In the genomic region with DNA sequence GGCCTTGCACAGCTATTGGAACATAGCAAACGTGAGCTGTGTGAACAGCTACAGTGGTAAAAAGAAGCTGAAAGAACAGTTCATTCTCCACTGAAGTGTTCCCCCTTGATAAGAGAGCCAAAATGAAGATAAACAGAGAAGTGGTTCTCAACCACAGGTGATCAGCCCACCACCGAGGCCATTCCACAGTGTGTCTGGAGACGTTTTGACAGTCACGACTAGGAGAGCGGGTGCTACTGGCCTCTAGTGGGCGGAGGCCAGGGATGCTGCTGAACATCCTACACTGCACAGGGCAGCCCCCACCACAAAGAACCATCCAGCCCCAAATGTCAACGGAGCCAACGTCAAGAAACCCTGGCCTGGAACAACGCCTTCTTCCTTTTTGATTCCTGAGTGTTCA, we compare ENCODE assay signal across 20 cellular contexts. TPM values are rescaled to one million over a fixed set of nuclear protein-coding genes. Genes with fewer than 3 reads are reported as not detected.
DNase-seq lines count a peak whose midpoint lies in the region; ATAC-seq and TF ChIP-seq lines count a peak whose summit lies in the region.
"Had no signal": no experiment of that assay in that cellular context is flagged by ENCODE, and none has a peak within 500 bp of the region (broad histone marks: within the 10 kb centered on the region; RNA-seq: fewer than 3 reads in every experiment).

No MANE protein-coding gene starts in this region.

- no peak overlapping the region for H3K27ac ChIP-seq in DND-41 (ENCODE audit: low read length)
- no peak overlapping the region for H3K27ac ChIP-seq in hepatocyte
- H3K27ac ChIP-seq: C4-2B, heart left ventricle, Peyer's patch, psoas muscle, thyroid gland had no signal

- H2AFZ ChIP-seq in DND-41 (ENCODE audit: low read depth, low read length) (no peak overlapping the region), hepatocyte (no peak overlapping the region)

- H3K4me2 ChIP-seq in DND-41 (ENCODE audit: insufficient read depth, low read length) (no peak overlapping the region), hepatocyte (no peak overlapping the region)

- no peak overlapping the region for H3K4me3 Mint-ChIP-seq in nephron progenitor cell
- H3K4me3 Mint-ChIP-seq: activated naive CD8-positive, alpha-beta T cell had no signal

- H3K4me3 ChIP-seq in DND-41 (ENCODE audit: low read depth in 1 of 2, low read length in 2 of 2) (no peak overlapping the region), HFF-Myc (replicated peaks; ENCODE audit: low read depth, low read length) (no peak overlapping the region), choroid plexus epithelial cell (ENCODE audit: low read depth, low read length) (no peak overlapping the region), hepatocyte (no peak overlapping the region)
- H3K4me3 ChIP-seq: heart left ventricle, Peyer's patch, psoas muscle, thyroid gland had no signal

- no peak overlapping the region for H3K9ac ChIP-seq in DND-41 (ENCODE audit: low read depth, low read length)

- H3K27me3 Mint-ChIP-seq in nephron progenitor cell (ENCODE audit: low read depth, poor library complexity), result no peaks in the 10 kb centered on the region
- H3K27me3 Mint-ChIP-seq: activated naive CD8-positive, alpha-beta T cell; IgD-negative memory B cell had no signal

- CTCF ChIA-PET in HEK293T (lab: Yijun Ruan, JAX), result no interaction called here

- H3K27me3 ChIP-seq in DND-41 (ENCODE audit: insufficient read depth, low read length, poor library complexity) (no peaks in the 10 kb centered on the region), hepatocyte (no peaks in the 10 kb centered on the region)
- H3K27me3 ChIP-seq: heart left ventricle, Peyer's patch, thyroid gland had no signal

- no peaks in the 10 kb centered on the region for H3K9me3 ChIP-seq in DND-41 (ENCODE audit: insufficient read depth, low read length, severe bottlenecking)
- H3K9me3 ChIP-seq in hepatocyte (ENCODE audit: low read depth), result no peaks in the 10 kb centered on the region
- H3K9me3 ChIP-seq: heart left ventricle, Peyer's patch, psoas muscle, thyroid gland had no signal

- DNase-seq in DND-41, result no peak
- no peak for DNase-seq in HFF-Myc (ENCODE audit: extremely low read depth, low read depth)
- DNase-seq in choroid plexus epithelial cell (ENCODE audit: low read depth), result no peak
- no peak for DNase-seq in nephron progenitor cell
- DNase-seq in hepatocyte (ENCODE audit: low spot score), result no peak
- no peak for DNase-seq in HEK293T (ENCODE audit: extremely low spot score)
- no peak for DNase-seq in stimulated activated CD4-positive, alpha-beta T cell treated with anti-CD3 and anti-CD28 coated beads, Interleukin-15, amount 100 ng/mL, for 24 hours
- DNase-seq: activated CD8-positive, alpha-beta memory T cell treated with anti-CD3 and anti-CD28 coated beads, Interleukin-2, amount 50 U/mL, for 4 hours; central memory CD4-positive, alpha-beta T cell; heart left ventricle; NCI-H1417; NCI-H510A treated with DMSO at 0.1 percent for 48 hours; Peyer's patch; psoas muscle; thyroid gland had no signal

- peaks cover 58% of the 10 kb centered on the region for H3K79me2 ChIP-seq in DND-41 (ENCODE audit: insufficient read depth, low read length)
- no peaks in the 10 kb centered on the region for H3K79me2 ChIP-seq in hepatocyte

- H3K27ac Mint-ChIP-seq in nephron progenitor cell, result peak overlapping the region; percentile 81
- H3K27ac Mint-ChIP-seq: activated naive CD8-positive, alpha-beta T cell had no signal

- peaks cover 13% of the 10 kb centered on the region; the same call in 1 of the 2 replicates for H3K36me3 ChIP-seq in DND-41 (ENCODE audit: insufficient read depth, low read length)
- no peaks in the 10 kb centered on the region for H3K36me3 ChIP-seq in hepatocyte (replicated peaks; ENCODE audit: insufficient read depth, low read depth)
- H3K36me3 ChIP-seq: heart left ventricle, Peyer's patch, thyroid gland had no signal

- H3K9me2 ChIP-seq in hepatocyte (replicated peaks; ENCODE audit: insufficient read depth), result no peaks in the 10 kb centered on the region

- WGBS in hepatocyte (ENCODE audit: low lambda C conversion rate, missing lambda C conversion rate), result 86% methylated on average over 9 of the region's 9 CpGs

- TF ChIP-seq CTCF in DND-41 (IDR thresholded peaks at IDR 0.05; ENCODE audit: borderline replicate concordance, extremely low read depth, low read length, poor library complexity, severe bottlenecking) (peak; percentile 49), HFF-Myc (IDR thresholded peaks at IDR 0.05; ENCODE audit: low read depth, low read length, missing control alignments) (peak; percentile 13), choroid plexus epithelial cell (conservative IDR thresholded peaks at IDR 0.05; ENCODE audit: low read depth, low read length) (peak; percentile 25), nephron progenitor cell (IDR thresholded peaks at IDR 0.05) (no peak), hepatocyte (IDR thresholded peaks at IDR 0.05; ENCODE audit: poor library complexity) (no peak)

- H4K20me1 ChIP-seq in DND-41 (ENCODE audit: insufficient read depth, low read length), result peaks cover 40% of the 10 kb centered on the region
- H4K20me1 ChIP-seq in hepatocyte (ENCODE audit: insufficient read depth, poor library complexity, severe bottlenecking), result no peaks in the 10 kb centered on the region

- POLR2A ChIA-PET in HEK293T (lab: Yijun Ruan, JAX), result no interaction called here

- no peaks in the 10 kb centered on the region for H3K9me3 Mint-ChIP-seq in nephron progenitor cell
- H3K9me3 Mint-ChIP-seq: IgD-negative memory B cell had no signal

- peaks cover 76% of the 10 kb centered on the region for H3K4me1 Mint-ChIP-seq in nephron progenitor cell

- peaks cover 13% of the 10 kb centered on the region for H3K36me3 Mint-ChIP-seq in nephron progenitor cell (ENCODE audit: low read depth)

- no peaks in the 10 kb centered on the region for H3K4me1 ChIP-seq in DND-41 (ENCODE audit: insufficient read depth, low read length)
- H3K4me1 ChIP-seq in hepatocyte (ENCODE audit: insufficient read depth), result no peaks in the 10 kb centered on the region
- H3K4me1 ChIP-seq: Peyer's patch had no signal

- peak; percentile 65; the same call in 1 of the 3 replicates for ATAC-seq in DND-41 (ENCODE audit: insufficient read depth, low read depth)
- ATAC-seq in HG02610 (IDR thresholded peaks at IDR 0.05; ENCODE audit: unreplicated experiment), result no peak
- ATAC-seq: activated CD4-positive, CD25-positive, alpha-beta regulatory T cell treated with anti-CD3 and anti-CD28 coated beads, Interleukin-2, amount 50 U/mL, for 24 hours; heart left ventricle; psoas muscle had no signal

TF ChIP-seq in HEK293T, 16 proteins besides CTCF, POLR2A, EP300 and RAD21:
- TF ChIP-seq, protein P1, sequence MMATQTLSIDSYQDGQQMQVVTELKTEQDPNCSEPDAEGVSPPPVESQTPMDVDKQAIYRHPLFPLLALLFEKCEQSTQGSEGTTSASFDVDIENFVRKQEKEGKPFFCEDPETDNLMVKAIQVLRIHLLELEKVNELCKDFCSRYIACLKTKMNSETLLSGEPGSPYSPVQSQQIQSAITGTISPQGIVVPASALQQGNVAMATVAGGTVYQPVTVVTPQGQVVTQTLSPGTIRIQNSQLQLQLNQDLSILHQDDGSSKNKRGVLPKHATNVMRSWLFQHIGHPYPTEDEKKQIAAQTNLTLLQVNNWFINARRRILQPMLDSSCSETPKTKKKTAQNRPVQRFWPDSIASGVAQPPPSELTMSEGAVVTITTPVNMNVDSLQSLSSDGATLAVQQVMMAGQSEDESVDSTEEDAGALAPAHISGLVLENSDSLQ (IDR thresholded peaks at IDR 0.05), result no peak
- TF ChIP-seq CTBP1 (IDR thresholded peaks at IDR 0.05; ENCODE audit: borderline replicate concordance), result no peak
- no peak for TF ChIP-seq ZNF384 (IDR thresholded peaks at IDR 0.05)
- TF ChIP-seq NFRKB (IDR thresholded peaks at IDR 0.05), result no peak
- TF ChIP-seq BHLHE40 (IDR thresholded peaks at IDR 0.05; ENCODE audit: borderline replicate concordance), result no peak
- no peak for TF ChIP-seq HDGF (IDR thresholded peaks at IDR 0.05; ENCODE audit: borderline replicate concordance)
- TF ChIP-seq SUZ12 (IDR thresholded peaks at IDR 0.05), result no peak
- no peak for TF ChIP-seq ARNT (IDR thresholded peaks at IDR 0.05)

RNA-seq across cellular contexts. Expression of a gene that starts 38.4 kb away (rescaled TPM):
- 8.5 and 15.0 TPM in 2 replicates for total RNA-seq in hepatocyte
- polyA plus RNA-seq in hepatocyte, result 13.8 and 20.0 TPM in 2 replicates

Comparison
In these comparisons a context has a peak if more than half of its experiments do, and no peak if none do; other contexts are left out.
1. CTCF ChIP-seq: peak in DND-41 (single experiment), HFF-Myc (single experiment) and choroid plexus epithelial cell (single experiment); none in nephron progenitor cell (single experiment) and hepatocyte (single experiment).